28 cellular contexts compared by ENCODE assay signal in genomic region chr15:91357527-91357926, GRCh38.
"Had no signal": no experiment of that assay in that cellular context is flagged by ENCODE, and none has a peak within 500 bp of the region (broad histone marks: within the 10 kb centered on the region; RNA-seq: fewer than 3 reads in every experiment).

No MANE protein-coding gene starts in this region.

- ATAC-seq: stimulated activated effector memory CD8-positive, alpha-beta T cell treated with anti-CD3 and anti-CD28 coated beads, Interleukin-12 subunit alpha, Interleukin-12 subunit beta, amount 100 ng/mL, for 72 hours; stimulated activated memory B cell treated with anti-CD40 and anti-IgM and Interleukin-4, amounts not matched to agents 10 μg/mL and 1 μg/mL and 100 μg/mL, for 72 hours; stimulated activated naive B cell treated with anti-CD40 and anti-IgM and Interleukin-4, amounts not matched to agents 10 μg/mL and 1 μg/mL and 100 μg/mL, for 72 hours; stimulated activated naive CD8-positive, alpha-beta T cell treated with anti-CD3 and anti-CD28 coated beads, Interleukin-15, amount 100 ng/mL, for 72 hours; stimulated activated naive CD8-positive, alpha-beta T cell treated with anti-CD3 and anti-CD28 coated beads, Interleukin-15, Interleukin-2, amounts not matched to agents 100 U/mL and 50 U/mL, for 24 hours; upper lobe of right lung had no signal

- H3K27me3 Mint-ChIP-seq: stimulated activated naive CD8-positive, alpha-beta T cell treated with anti-CD3 and anti-CD28 coated beads, Interleukin-15, amount 100 ng/mL, for 72 hours; stimulated activated naive CD8-positive, alpha-beta T cell treated with anti-CD3 and anti-CD28 coated beads, Interleukin-15, Interleukin-2, amounts not matched to agents 100 ng/mL and 50 ng/mL, for 24 hours had no signal

- H3K4me1 Mint-ChIP-seq: stimulated activated effector memory CD8-positive, alpha-beta T cell treated with anti-CD3 and anti-CD28 coated beads, Interleukin-12 subunit alpha, Interleukin-12 subunit beta, amount 100 ng/mL, for 72 hours; stimulated activated memory B cell treated with anti-CD40 and anti-IgM and Interleukin-4, amounts not matched to agents 10 μg/mL and 1 μg/mL and 100 μg/mL, for 72 hours; stimulated activated naive B cell treated with anti-CD40 and anti-IgM and Interleukin-4, amounts not matched to agents 10 μg/mL and 1 μg/mL and 100 μg/mL, for 72 hours; stimulated activated naive CD8-positive, alpha-beta T cell treated with anti-CD3 and anti-CD28 coated beads, Interleukin-15, amount 100 ng/mL, for 72 hours had no signal

- H3K4me3 ChIP-seq: stomach, testis, thoracic aorta, thyroid gland, tibial artery, tibial nerve, transverse colon, upper lobe of left lung, upper lobe of right lung, uterus, vagina had no signal

- H3K27ac ChIP-seq: stomach, testis, thoracic aorta, thyroid gland, tibial artery, tibial nerve, transverse colon, upper lobe of left lung, upper lobe of right lung, uterus, vagina had no signal

- H3K36me3 ChIP-seq: stomach, thoracic aorta, thyroid gland, tibial artery, tibial nerve, transverse colon, upper lobe of left lung, upper lobe of right lung, uterus, vagina had no signal

- H3K27ac Mint-ChIP-seq: stimulated activated effector memory CD8-positive, alpha-beta T cell treated with anti-CD3 and anti-CD28 coated beads, Interleukin-12 subunit alpha, Interleukin-12 subunit beta, amount 100 ng/mL, for 72 hours; stimulated activated memory B cell treated with anti-CD40 and anti-IgM and Interleukin-4, amounts not matched to agents 10 μg/mL and 1 μg/mL and 100 μg/mL, for 72 hours; stimulated activated naive B cell treated with anti-CD40 and anti-IgM and Interleukin-4, amounts not matched to agents 10 μg/mL and 1 μg/mL and 100 μg/mL, for 72 hours; stimulated activated naive CD8-positive, alpha-beta T cell treated with anti-CD3 and anti-CD28 coated beads, Interleukin-15, amount 100 ng/mL, for 72 hours; stimulated activated naive CD8-positive, alpha-beta T cell treated with anti-CD3 and anti-CD28 coated beads, Interleukin-15, Interleukin-2, amounts not matched to agents 100 ng/mL and 50 ng/mL, for 24 hours; type B pancreatic cell had no signal

- H3K4me3 Mint-ChIP-seq: stimulated activated effector memory CD8-positive, alpha-beta T cell treated with anti-CD3 and anti-CD28 coated beads, Interleukin-12 subunit alpha, Interleukin-12 subunit beta, amount 100 ng/mL, for 72 hours; stimulated activated memory B cell treated with anti-CD40 and anti-IgM and Interleukin-4, amounts not matched to agents 10 μg/mL and 1 μg/mL and 100 μg/mL, for 72 hours; stimulated activated naive B cell treated with anti-CD40 and anti-IgM and Interleukin-4, amounts not matched to agents 10 μg/mL and 1 μg/mL and 100 μg/mL, for 72 hours; stimulated activated naive CD8-positive, alpha-beta T cell treated with anti-CD3 and anti-CD28 coated beads, Interleukin-15, amount 100 ng/mL, for 72 hours; stimulated activated naive CD8-positive, alpha-beta T cell treated with anti-CD3 and anti-CD28 coated beads, Interleukin-15, Interleukin-2, amounts not matched to agents 100 ng/mL and 50 ng/mL, for 24 hours; type B pancreatic cell had no signal

- H3K9me3 ChIP-seq: stomach, testis, thoracic aorta, thyroid gland, tibial artery, tibial nerve, transverse colon, upper lobe of left lung, upper lobe of right lung, uterus, vagina had no signal

- H3K27me3 ChIP-seq: stomach, testis, thyroid gland, tibial artery, transverse colon, upper lobe of left lung, upper lobe of right lung, uterus, vagina had no signal

- H3K4me1 ChIP-seq: stomach, testis, thyroid gland, tibial artery, tibial nerve, transverse colon, upper lobe of left lung, upper lobe of right lung, uterus, vagina had no signal

- FAIRE-seq: urothelium cell line had no signal

- H3K36me3 Mint-ChIP-seq: stimulated activated effector memory CD8-positive, alpha-beta T cell treated with anti-CD3 and anti-CD28 coated beads, Interleukin-12 subunit alpha, Interleukin-12 subunit beta, amount 100 ng/mL, for 72 hours; stimulated activated memory B cell treated with anti-CD40 and anti-IgM and Interleukin-4, amounts not matched to agents 10 μg/mL and 1 μg/mL and 100 μg/mL, for 72 hours; stimulated activated naive B cell treated with anti-CD40 and anti-IgM and Interleukin-4, amounts not matched to agents 10 μg/mL and 1 μg/mL and 100 μg/mL, for 72 hours; type B pancreatic cell had no signal

- DNase-seq: stimulated activated CD4-positive, alpha-beta T cell treated with anti-CD3 and anti-CD28 coated beads, Interleukin-2, amount 100 ng/mL, for 48 hours; stimulated activated CD4-positive, alpha-beta T cell treated with anti-CD3 and anti-CD28 coated beads, Interleukin-4, amount 100 ng/mL, for 1 hour; stimulated activated CD4-positive, alpha-beta T cell treated with anti-CD3 and anti-CD28 coated beads, Interleukin-4, amount 100 ng/mL, for 24 hours; stimulated activated CD4-positive, alpha-beta T cell treated with anti-CD3 and anti-CD28 coated beads, Interleukin-4, amount 100 ng/mL, for 4 hours; stimulated activated CD8-positive, alpha-beta memory T cell treated with anti-CD3 and anti-CD28 coated beads, Interleukin-4, amount 100 ng/mL, for 48 hours; stimulated activated naive B cell treated with anti-CD40 and anti-IgM and Interleukin-4, amounts not matched to agents 10 μg/mL and 1 μg/mL and 100 μg/mL, for 72 hours; stimulated activated naive CD4-positive, alpha-beta T cell; stimulated activated naive CD4-positive, alpha-beta T cell treated with Interleukin-2 at 50 U/mL for 16 hours; stimulated activated naive CD8-positive, alpha-beta T cell treated with anti-CD3 and anti-CD28 coated beads, Interleukin-15, amount 100 ng/mL, for 72 hours; stimulated activated naive CD8-positive, alpha-beta T cell treated with anti-CD3 and anti-CD28 coated beads, Interleukin-15, Interleukin-2, amounts not matched to agents 100 U/mL and 50 U/mL, for 24 hours; stomach; substantia nigra; testis; thyroid gland; tibial artery; transverse colon; trophoblast cell; upper lobe of left lung; upper lobe of right lung; uterus had no signal

- H3K9me3 Mint-ChIP-seq: stimulated activated effector memory CD8-positive, alpha-beta T cell treated with anti-CD3 and anti-CD28 coated beads, Interleukin-12 subunit alpha, Interleukin-12 subunit beta, amount 100 ng/mL, for 72 hours; stimulated activated memory B cell treated with anti-CD40 and anti-IgM and Interleukin-4, amounts not matched to agents 10 μg/mL and 1 μg/mL and 100 μg/mL, for 72 hours; stimulated activated naive B cell treated with anti-CD40 and anti-IgM and Interleukin-4, amounts not matched to agents 10 μg/mL and 1 μg/mL and 100 μg/mL, for 72 hours; stimulated activated naive CD8-positive, alpha-beta T cell treated with anti-CD3 and anti-CD28 coated beads, Interleukin-15, amount 100 ng/mL, for 72 hours; stimulated activated naive CD8-positive, alpha-beta T cell treated with anti-CD3 and anti-CD28 coated beads, Interleukin-15, Interleukin-2, amounts not matched to agents 100 ng/mL and 50 ng/mL, for 24 hours had no signal
